1 cellular context compared by ENCODE assay signal in the genomic region with DNA sequence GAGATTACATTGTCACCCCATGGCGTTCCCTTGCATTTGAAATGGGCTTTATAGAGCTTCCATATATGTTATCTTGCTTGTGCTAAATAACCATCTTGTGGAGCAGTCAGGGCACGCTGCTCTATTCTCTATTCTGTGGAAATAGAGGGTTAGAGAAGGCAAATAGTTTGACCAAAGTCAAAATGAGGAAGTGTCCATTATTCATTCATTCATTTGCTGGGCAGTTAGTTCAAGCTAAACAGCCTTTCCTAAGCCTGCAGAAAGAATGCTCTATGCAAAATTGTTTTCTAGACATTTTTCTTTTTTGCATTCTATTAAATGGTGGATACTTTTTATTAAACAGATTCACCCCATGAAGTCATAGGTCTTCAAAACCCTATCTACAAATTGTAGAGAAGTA.
TF ChIP-seq lines count a peak whose summit lies in the region.

No MANE protein-coding gene starts in this region.

TF ChIP-seq in GM12878, 131 proteins besides CTCF, POLR2A, EP300 and RAD21 (continued from another document):
- TF ChIP-seq IRF3 (IDR thresholded peaks at IDR 0.05): no peak
- peak; percentile 77 for TF ChIP-seq ZNF24 (IDR thresholded peaks at IDR 0.05)
- peak; percentile 73 for TF ChIP-seq SPI1 (IDR thresholded peaks at IDR 0.05; ENCODE audit: borderline replicate concordance, insufficient read depth, low read depth, low read length)
- TF ChIP-seq POLR2AphosphoS5 (IDR thresholded peaks at IDR 0.05; ENCODE audit: low read length): no peak
- no peak for TF ChIP-seq RB1 (IDR thresholded peaks at IDR 0.05; ENCODE audit: borderline replicate concordance)
- TF ChIP-seq EED (IDR thresholded peaks at IDR 0.05; ENCODE audit: low read depth): no peak
- TF ChIP-seq SMC3 (IDR thresholded peaks at IDR 0.05; ENCODE audit: borderline replicate concordance, low read length): no peak
- TF ChIP-seq CHD1 (IDR thresholded peaks at IDR 0.05; ENCODE audit: low read depth, low read length): no peak
- no peak for TF ChIP-seq CHD4 (IDR thresholded peaks at IDR 0.05)
